Comparison of ENCODE assay signal across 19 cellular contexts in the genomic region with DNA sequence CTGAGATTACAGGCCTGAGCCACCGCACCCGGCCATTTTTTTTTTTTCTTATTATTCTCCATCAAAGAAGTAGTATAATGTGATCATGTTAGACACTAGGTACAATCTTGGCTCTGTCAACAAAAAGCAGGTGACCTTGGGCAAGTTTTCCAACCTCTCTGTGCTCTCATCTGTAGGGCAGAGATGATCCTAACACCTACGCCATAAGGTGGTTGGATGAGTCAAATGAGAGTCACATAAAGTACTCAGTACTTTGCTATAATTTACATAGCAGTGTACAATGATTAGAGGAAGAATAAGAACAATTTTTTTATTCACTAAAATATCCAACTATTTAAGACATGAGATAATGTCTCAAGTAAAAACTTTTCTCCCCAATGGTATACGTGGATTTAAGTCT.
"Had no signal": no experiment of that assay in that cellular context is flagged by ENCODE, and none has a peak within 500 bp of the region (broad histone marks: within the 10 kb centered on the region; RNA-seq: fewer than 3 reads in every experiment).

No MANE protein-coding gene starts in this region.

- H3K4me1 Mint-ChIP-seq: activated CD8-positive, alpha-beta memory T cell treated with anti-CD3 and anti-CD28 coated beads, Interleukin-2, amount 10 ng/mL, durations not matched to agents 7 days and 5 days; natural killer cell had no signal

- H3K36me3 Mint-ChIP-seq: activated CD8-positive, alpha-beta memory T cell treated with anti-CD3 and anti-CD28 coated beads, Interleukin-2, amount 10 ng/mL, durations not matched to agents 7 days and 5 days; activated naive CD8-positive, alpha-beta T cell; natural killer cell had no signal

- H3K27me3 Mint-ChIP-seq: activated CD8-positive, alpha-beta memory T cell treated with anti-CD3 and anti-CD28 coated beads, Interleukin-2, amount 10 ng/mL, durations not matched to agents 7 days and 5 days; activated naive CD8-positive, alpha-beta T cell had no signal

- H3K9me3 ChIP-seq: heart right ventricle, lower lobe of right lung, ovary, right lobe of liver, thoracic aorta, upper lobe of right lung had no signal

- H3K4me3 Mint-ChIP-seq: activated CD8-positive, alpha-beta memory T cell treated with anti-CD3 and anti-CD28 coated beads, Interleukin-2, amount 10 ng/mL, durations not matched to agents 7 days and 5 days; activated naive CD8-positive, alpha-beta T cell; natural killer cell had no signal

- H3K36me3 ChIP-seq: heart right ventricle, lower lobe of right lung, ovary, right lobe of liver, thoracic aorta, upper lobe of right lung had no signal

- FAIRE-seq: colon, small intestine had no signal

- H3K27ac ChIP-seq: heart right ventricle, lower lobe of right lung, ovary, right lobe of liver, upper lobe of right lung had no signal

- H3K9me3 Mint-ChIP-seq: natural killer cell had no signal

- ATAC-seq: activated CD8-positive, alpha-beta memory T cell treated with anti-CD3 and anti-CD28 coated beads, Interleukin-2, amount 10 ng/mL, durations not matched to agents 7 days and 5 days; heart right ventricle; left colon; lower lobe of right lung; natural killer cell; right lobe of liver; upper lobe of right lung had no signal

- H3K4me1 ChIP-seq: heart right ventricle, lower lobe of right lung, right lobe of liver, upper lobe of right lung had no signal

- H3K27ac Mint-ChIP-seq: activated CD8-positive, alpha-beta memory T cell treated with anti-CD3 and anti-CD28 coated beads, Interleukin-2, amount 10 ng/mL, durations not matched to agents 7 days and 5 days; activated naive CD8-positive, alpha-beta T cell; natural killer cell had no signal

- H3K4me3 ChIP-seq: heart right ventricle, lower lobe of right lung, ovary, right lobe of liver, thoracic aorta, upper lobe of right lung had no signal

- DNase-seq: activated CD4-positive, alpha-beta T cell treated with anti-CD3 and anti-CD28 coated beads, Interleukin-2, amount 50 U/mL, for 48 hours; activated CD8-positive, alpha-beta memory T cell treated with anti-CD3 and anti-CD28 coated beads, Interleukin-2, amount 10 ng/mL, durations not matched to agents 7 days and 5 days; activated effector memory CD4-positive, alpha-beta T cell treated with anti-CD3 and anti-CD28 coated beads, Interleukin-2, amount 50 U/mL, for 16 hours; amygdala; caudate nucleus; heart right ventricle; left colon; lower lobe of right lung; natural killer cell; ovary; right lobe of liver; small intestine; stimulated activated CD4-positive, alpha-beta T cell treated with anti-CD3 and anti-CD28 coated beads, Interleukin-15, amount 100 ng/mL, for 24 hours; stimulated activated CD4-positive, alpha-beta T cell treated with anti-CD3 and anti-CD28 coated beads, Interleukin-2, amount 100 ng/mL, for 48 hours; T1000; upper lobe of right lung had no signal

- H3K27me3 ChIP-seq: heart right ventricle, ovary, right lobe of liver, upper lobe of right lung had no signal
